8 cellular contexts compared by ENCODE assay signal in the genomic region with DNA sequence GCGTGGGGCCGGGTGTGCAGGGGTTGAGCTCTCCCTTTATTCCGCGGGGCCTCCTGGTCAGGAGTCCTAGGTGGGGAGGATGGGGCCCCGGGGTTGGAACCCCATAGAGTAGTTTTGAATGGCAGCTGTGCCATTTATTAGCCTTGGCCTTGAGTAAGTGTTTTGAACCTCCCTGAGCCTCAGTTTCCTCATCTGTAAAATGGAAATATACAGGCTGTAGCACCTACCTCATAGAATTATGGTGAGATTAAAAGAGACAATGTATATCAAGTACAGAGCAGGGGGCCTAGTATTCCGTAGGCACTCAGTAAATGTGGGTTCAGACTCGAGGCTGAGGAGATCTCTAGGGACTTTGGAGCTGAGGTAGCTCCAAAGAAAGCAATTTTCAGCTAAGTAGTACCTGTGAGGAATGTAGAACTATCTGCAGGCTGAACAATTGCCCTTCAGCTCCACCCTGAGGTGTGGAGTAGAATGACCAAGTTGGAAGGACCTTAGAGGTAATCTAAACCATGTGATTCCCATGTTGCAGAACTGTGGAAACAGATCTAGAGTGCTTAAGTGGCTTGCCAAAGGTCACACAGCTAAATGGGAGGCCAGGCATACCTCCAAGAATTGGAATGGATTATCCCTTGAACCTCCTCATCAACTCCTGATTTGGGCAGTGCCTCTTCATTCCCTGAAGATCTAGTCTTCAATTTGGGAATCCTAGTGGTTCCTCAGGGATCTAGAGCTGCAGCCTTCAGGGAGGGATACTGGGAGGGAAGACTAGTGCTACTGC. TPM values are rescaled to one million over a fixed set of nuclear protein-coding genes. Genes with fewer than 3 reads are reported as not detected.
DNase-seq lines count a peak whose midpoint lies in the region; ATAC-seq and TF ChIP-seq lines count a peak whose summit lies in the region.

No MANE protein-coding gene starts in this region.

- H3K27me3 ChIP-seq in GM23248 (replicated peaks; ENCODE audit: insufficient read depth) (no peaks in the 10 kb centered on the region), SJCRH30 (no peaks in the 10 kb centered on the region), breast epithelium (no peaks in the 10 kb centered on the region)

- TF ChIP-seq CTCF in breast epithelium (IDR thresholded peaks at IDR 0.05): peak in 2 of 3 donors; percentile 27 to 49

- H3K4me3 ChIP-seq in GM23248: peak overlapping the region; percentile 83
- H3K4me3 ChIP-seq in SJCRH30: peak overlapping the region; percentile 52
- H3K4me3 ChIP-seq in breast epithelium: peak overlapping the region; percentile 54 to 89 (median 84)

- DNase-seq in NCI-H1092 (lab: John Stamatoyannopoulos, UW) (peak; percentile 3), NCI-H1092 treated with DMSO at 0.1 percent for 48 hours (lab: John Stamatoyannopoulos, UW) (no peak), GM23248 (peak; percentile 68), KG1 (lab: John Stamatoyannopoulos, UW) (peak; percentile 29), SJCRH30 (peak in 1 of 2 experiments; percentile 24), breast epithelium (ENCODE audit: low spot score in 2 of 2) (no peak), kidney glomerular epithelial cell (lab: John Stamatoyannopoulos, UW) (peak; percentile 58)
- DNase-seq in stimulated activated naive CD8-positive, alpha-beta T cell treated with anti-CD3 and anti-CD28 coated beads, Interleukin-15, Interleukin-2, amounts not matched to agents 100 U/mL and 50 U/mL, for 24 hours: peak; percentile 43

- H2AFZ ChIP-seq in GM23248: peak overlapping the region; percentile 98

- intact Hi-C loops in breast epithelium (cut with DNase I; ENCODE audit: low total_unique reads): no loop called here

- ATAC-seq in stimulated activated naive CD8-positive, alpha-beta T cell treated with anti-CD3 and anti-CD28 coated beads, Interleukin-15, Interleukin-2, amounts not matched to agents 100 U/mL and 50 U/mL, for 24 hours: peak; percentile 74

- TF ChIP-seq POLR2A in breast epithelium (IDR thresholded peaks at IDR 0.05): no peak

- H3K27ac ChIP-seq in GM23248 (no peak overlapping the region), SJCRH30 (no peak overlapping the region), breast epithelium (peak overlapping the region; percentile 82 to 85)

- H3K9ac ChIP-seq in GM23248: peak overlapping the region; percentile 74; the same call in 1 of the 2 replicates

- H3K9me2 ChIP-seq in GM23248 (ENCODE audit: insufficient read depth): no peaks in the 10 kb centered on the region

- peaks cover 14% of the 10 kb centered on the region for H3F3A ChIP-seq in GM23248 (ENCODE audit: insufficient read depth)

- no peaks in the 10 kb centered on the region for H4K20me1 ChIP-seq in GM23248 (ENCODE audit: insufficient read depth)

- in situ Hi-C loops in GM23248 (cut with MboI): loop anchor here (25.0 kb wide), 1 partner anchor 347 kb away; no protein-coding TSS in a partner anchor

- peaks cover 6% of the 10 kb centered on the region for H3K4me1 ChIP-seq in GM23248 (ENCODE audit: insufficient read depth)
- no peaks in the 10 kb centered on the region for H3K4me1 ChIP-seq in SJCRH30
- H3K4me1 ChIP-seq in breast epithelium: peaks cover 3 to 10% of the 10 kb centered on the region in 2 donors

- H3K36me3 ChIP-seq in GM23248 (ENCODE audit: low read depth): no peaks in the 10 kb centered on the region
- no peaks in the 10 kb centered on the region for H3K36me3 ChIP-seq in SJCRH30
- H3K36me3 ChIP-seq in breast epithelium: no peaks in the 10 kb centered on the region

- H3K79me2 ChIP-seq in GM23248 (ENCODE audit: insufficient read depth): no peaks in the 10 kb centered on the region

- H3K9me3 ChIP-seq in GM23248 (ENCODE audit: low read depth) (no peaks in the 10 kb centered on the region), SJCRH30 (replicated peaks) (no peaks in the 10 kb centered on the region), breast epithelium (no peaks in the 10 kb centered on the region)

- WGBS in GM23248 (ENCODE audit: low coverage in 1 of 2, low lambda C conversion rate in 2 of 2, missing lambda C conversion rate in 2 of 2), 2 experiments: 19 to 30% methylated on average over 7 of the region's 7 CpGs

- peak overlapping the region; percentile 100 for H3K4me2 ChIP-seq in GM23248 (ENCODE audit: unreplicated experiment)

RNA-seq across cellular contexts. Expression of a gene that starts 0.7 kb away (rescaled TPM):
- total RNA-seq in GM23248 (2014; rRNA removed; shearing (Covaris generic)): 10.1 and 19.0 TPM in 2 replicates
- 14.7 and 17.8 TPM in 2 replicates for polyA plus RNA-seq in GM23248 (2016; fragmentation: Nextera tagmentation; extraction: Ambion mirVana)
- 4.5 and 5.3 TPM in 2 replicates for total RNA-seq in SJCRH30 (2014; rRNA removed; shearing (Covaris generic))
- total RNA-seq in breast epithelium: 10 to 100 TPM; 12.3 to 24.3 (median 20.6) TPM

RNA-seq across cellular contexts. Expression of a gene that starts 11.7 kb away (rescaled TPM):
- 79.3 and 142 TPM in 2 replicates for total RNA-seq in GM23248 (2014; rRNA removed; shearing (Covaris generic))
- 25.6 and 30.5 TPM in 2 replicates for polyA plus RNA-seq in GM23248 (2016; fragmentation: Nextera tagmentation; extraction: Ambion mirVana)
- total RNA-seq in SJCRH30 (2014; rRNA removed; shearing (Covaris generic)): 191 and 217 TPM in 2 replicates
- 100 to 1,000 TPM in 2 of 3 donors, 10 to 100 TPM in 1; 98.1 to 178 (median 142) TPM for total RNA-seq in breast epithelium

RNA-seq across cellular contexts. Expression of a gene that starts 31.7 kb away (rescaled TPM):
- 42.0 and 45.5 TPM in 2 replicates for total RNA-seq in GM23248 (2014; rRNA removed; shearing (Covaris generic))
- polyA plus RNA-seq in GM23248 (2016; fragmentation: Nextera tagmentation; extraction: Ambion mirVana): 59.5 and 61.4 TPM in 2 replicates
- total RNA-seq in SJCRH30 (2014; rRNA removed; shearing (Covaris generic)): 15.5 and 17.4 TPM in 2 replicates
- 10 to 100 TPM; 37.0 to 68.2 (median 37.0) TPM for total RNA-seq in breast epithelium

RNA-seq across cellular contexts. Expression of a gene that starts 46.4 kb away (rescaled TPM):
- total RNA-seq in GM23248 (2014; rRNA removed; shearing (Covaris generic)): 24.6 and 63.4 TPM in 2 replicates
- polyA plus RNA-seq in GM23248 (2016; fragmentation: Nextera tagmentation; extraction: Ambion mirVana): 22.0 and 22.3 TPM in 2 replicates
- 12.9 and 14.7 TPM in 2 replicates for total RNA-seq in SJCRH30 (2014; rRNA removed; shearing (Covaris generic))
- 10 to 100 TPM; 44.2 to 68.2 (median 47.9) TPM for total RNA-seq in breast epithelium

Comparison
In these comparisons a context has a peak if more than half of its experiments do, and no peak if none do; other contexts are left out.
1. DNase-seq: peak in NCI-H1092 (single experiment), GM23248 (single experiment), KG1 (single experiment), kidney glomerular epithelial cell (single experiment) and stimulated activated naive CD8-positive, alpha-beta T cell treated with anti-CD3 and anti-CD28 coated beads, Interleukin-15, Interleukin-2, amounts not matched to agents 100 U/mL and 50 U/mL, for 24 hours (single experiment); none in NCI-H1092 treated with DMSO at 0.1 percent for 48 hours (single experiment) and breast epithelium (0 of 2).
2. H3K27ac ChIP-seq: peak in breast epithelium (2 of 2); none in GM23248 (single experiment) and SJCRH30 (single experiment).
3. Peak in every context shown above with its lines, with median percentiles within 50 percentile points of each other: H3K4me3 ChIP-seq.